ENCODE assay signal across 8 cellular contexts in genomic region chr17:1491406-1492248, GRCh38. TPM values are rescaled to one million over a fixed set of nuclear protein-coding genes. Genes with fewer than 3 reads are reported as not detected.
DNase-seq lines count a peak whose midpoint lies in the region; ATAC-seq and TF ChIP-seq lines count a peak whose summit lies in the region.

No MANE protein-coding gene starts in this region.

- peaks cover 30% of the 10 kb centered on the region for H3K4me1 ChIP-seq in ectodermal cell (ENCODE audit: control insufficient read depth, insufficient read depth, low read length)
- peaks cover 12 to 40% of the 10 kb centered on the region in 2 donors for H3K4me1 ChIP-seq in lung (ENCODE audit: control insufficient read depth in 2 of 2, insufficient read depth in 2 of 2, low read length in 2 of 2)

- H3K9me3 ChIP-seq in ectodermal cell (ENCODE audit: control insufficient read depth, low read length) (no peaks in the 10 kb centered on the region), lung (ENCODE audit: control insufficient read depth in 2 of 2, insufficient read depth in 1 of 2, low read length in 1 of 2) (no peaks in the 10 kb centered on the region)

- ATAC-seq in HG03280 (IDR thresholded peaks at IDR 0.05; ENCODE audit: unreplicated experiment): peak; percentile 38
- peak; percentile 42 for ATAC-seq in lung (ENCODE audit: insufficient read depth, low FRiP score)
- ATAC-seq in HG03378 (IDR thresholded peaks at IDR 0.05; ENCODE audit: unreplicated experiment): no peak

- H3K27ac ChIP-seq in ectodermal cell (ENCODE audit: insufficient read depth, low read depth, low read length, poor library complexity, severe bottlenecking): peak overlapping the region; percentile 26
- peak overlapping the region; percentile 90 to 92 for H3K27ac ChIP-seq in lung (ENCODE audit: low read depth in 1 of 2, low read length in 1 of 2)
- peak overlapping the region; percentile 69 for H3K27ac ChIP-seq in temporal lobe (ENCODE audit: low read depth, low read length)

- WGBS in ectodermal cell, 2 experiments: 1% methylated on average over 99 of the region's 99 CpGs
- 1 to 4% methylated on average over 43 to 99 of the region's 99 CpGs for WGBS in lung, 2 donors

- peak overlapping the region; percentile 70 for H3K4me3 ChIP-seq in ectodermal cell (ENCODE audit: insufficient read depth, low read depth, low read length)
- H3K4me3 ChIP-seq in lung: peak overlapping the region; percentile 54

- DNase-seq in stimulated activated CD4-positive, alpha-beta T cell treated with anti-CD3 and anti-CD28 coated beads, Interleukin-15, amount 100 ng/mL, for 24 hours: peak; percentile 70
- DNase-seq in stimulated activated CD4-positive, alpha-beta T cell treated with anti-CD3 and anti-CD28 coated beads, Interleukin-2, amount 100 ng/mL, for 48 hours: no peak
- DNase-seq in T-helper 9 cell (peak; percentile 38), lung (ENCODE audit: low spot score) (peak; percentile 57)

- H3K27me3 ChIP-seq in ectodermal cell (ENCODE audit: control insufficient read depth, insufficient read depth, low read length, poor library complexity, severe bottlenecking): peaks cover 15% of the 10 kb centered on the region
- H3K27me3 ChIP-seq in lung (ENCODE audit: control insufficient read depth, insufficient read depth): no peaks in the 10 kb centered on the region

- no peak for TF ChIP-seq CTCF in lung (IDR thresholded peaks at IDR 0.05; ENCODE audit: control extremely low read depth, extremely low read depth)

- H3K36me3 ChIP-seq in ectodermal cell (ENCODE audit: control insufficient read depth, insufficient read depth, low read length): no peaks in the 10 kb centered on the region
- peaks cover 0 to 23% of the 10 kb centered on the region in 2 donors for H3K36me3 ChIP-seq in lung (ENCODE audit: control insufficient read depth in 2 of 2, insufficient read depth in 2 of 2, low read length in 2 of 2)

RNA-seq across cellular contexts. Expression of gene MYO1C, which starts 0.9 kb away (rescaled TPM):
- polyA plus RNA-seq in ectodermal cell (2013, experiment 1 of 4): 56.2 TPM
- 64.9 TPM for polyA plus RNA-seq in ectodermal cell (2013, experiment 2 of 4)
- polyA plus RNA-seq in ectodermal cell (2013, experiment 3 of 4): 43.0 TPM
- 46.6 TPM for polyA plus RNA-seq in ectodermal cell (2013, experiment 4 of 4)
- 100 to 1,000 TPM; 101 to 237 TPM for total RNA-seq in lung
- 10 to 100 TPM; 73.4 to 78.5 TPM for polyA plus RNA-seq in lung
- 8.9 TPM for total RNA-seq in temporal lobe

RNA-seq across cellular contexts. Expression of gene INPP5K, which starts 24.8 kb away (rescaled TPM):
- 19.6 TPM for polyA plus RNA-seq in ectodermal cell (2013, experiment 1 of 4)
- 15.2 TPM for polyA plus RNA-seq in ectodermal cell (2013, experiment 2 of 4)
- polyA plus RNA-seq in ectodermal cell (2013, experiment 3 of 4): 12.1 TPM
- polyA plus RNA-seq in ectodermal cell (2013, experiment 4 of 4): 17.4 TPM
- total RNA-seq in lung: 10 to 100 TPM; 46.5 to 76.7 TPM
- 10 to 100 TPM; 33.6 to 35.5 TPM for polyA plus RNA-seq in lung
- total RNA-seq in temporal lobe: 54.8 TPM

RNA-seq across cellular contexts. Expression of gene CRK, which starts 35.6 kb away (rescaled TPM):
- 57.2 TPM for polyA plus RNA-seq in ectodermal cell (2013, experiment 1 of 4)
- 58.4 TPM for polyA plus RNA-seq in ectodermal cell (2013, experiment 2 of 4)
- 45.8 TPM for polyA plus RNA-seq in ectodermal cell (2013, experiment 3 of 4)
- polyA plus RNA-seq in ectodermal cell (2013, experiment 4 of 4): 49.2 TPM
- total RNA-seq in lung: 10 to 100 TPM; 62.4 to 67.5 TPM
- 10 to 100 TPM; 29.3 to 36.6 TPM for polyA plus RNA-seq in lung
- total RNA-seq in temporal lobe: 98.6 TPM

Comparison
In these comparisons a context has a peak if more than half of its experiments do, and no peak if none do; other contexts are left out.
1. DNase-seq: peak in stimulated activated CD4-positive, alpha-beta T cell treated with anti-CD3 and anti-CD28 coated beads, Interleukin-15, amount 100 ng/mL, for 24 hours (single experiment), T-helper 9 cell (single experiment) and lung (single experiment); none in stimulated activated CD4-positive, alpha-beta T cell treated with anti-CD3 and anti-CD28 coated beads, Interleukin-2, amount 100 ng/mL, for 48 hours (0 of 2).
2. H3K27ac ChIP-seq: peak in every context shown above with its lines; median percentile 91 in lung; 69 in temporal lobe; 26 in ectodermal cell.
3. RNA of gene MYO1C, which starts 0.9 kb away (total RNA-seq): 101 to 237 TPM in lung; 8.9 TPM in temporal lobe (single experiment); every median in the first group is over 10 times any median in the second.